ENCODE assay signal across 8 cellular contexts in genomic region chr3:47420511-47421484, GRCh38. TPM values are rescaled to one million over a fixed set of nuclear protein-coding genes. Genes with fewer than 3 reads are reported as not detected.
A peak's percentile ranks its signal among the peaks of the same experiment; 100 is the strongest.
DNase-seq lines count a peak whose midpoint lies in the region; ATAC-seq and TF ChIP-seq lines count a peak whose summit lies in the region.

No MANE protein-coding gene starts in this region.

- H3K9me3 ChIP-seq in KOPT-K1 (ENCODE audit: insufficient read depth, low read length, poor library complexity, severe bottlenecking) = no peaks in the 10 kb centered on the region
- no peaks in the 10 kb centered on the region for H3K9me3 ChIP-seq in SJCRH30 (replicated peaks)
- H3K9me3 ChIP-seq in osteoblast (ENCODE audit: low read depth, low read length) = no peaks in the 10 kb centered on the region

- H3K4me2 ChIP-seq in osteoblast (ENCODE audit: insufficient read depth, low read length) = peak overlapping the region; percentile 10

- H3K27me3 ChIP-seq in SJCRH30 (no peaks in the 10 kb centered on the region), osteoblast (ENCODE audit: insufficient read depth, low read length) (no peaks in the 10 kb centered on the region)

- intact Hi-C loops in activated naive CD4-positive, alpha-beta T cell treated with anti-CD3 and anti-CD28 coated beads for 36 hours (cut with micrococcal nuclease) = loop anchor here (1.0 to 10.0 kb wide), 6 partner anchors 40 to 574 kb away; partner anchors contain the start of gene ELP6

- peaks cover 89% of the 10 kb centered on the region for H3K36me3 ChIP-seq in KOPT-K1 (ENCODE audit: insufficient read depth, low read length)
- H3K36me3 ChIP-seq in SJCRH30 = peaks cover 21% of the 10 kb centered on the region
- H3K36me3 ChIP-seq in osteoblast (ENCODE audit: insufficient read depth, low read length) = peaks cover 14% of the 10 kb centered on the region

- H3K9me3 Mint-ChIP-seq in activated naive CD4-positive, alpha-beta T cell treated with anti-CD3 and anti-CD28 coated beads for 36 hours = no peaks in the 10 kb centered on the region

- H3K4me1 ChIP-seq in SJCRH30 = peaks cover 7% of the 10 kb centered on the region
- H3K4me1 ChIP-seq in osteoblast (ENCODE audit: insufficient read depth, low read length) = peaks cover 4% of the 10 kb centered on the region

- peak overlapping the region; percentile 98 for H3K27ac Mint-ChIP-seq in activated naive CD4-positive, alpha-beta T cell treated with anti-CD3 and anti-CD28 coated beads for 36 hours

- CTCF ChIA-PET in activated naive CD4-positive, alpha-beta T cell treated with anti-CD3 and anti-CD28 coated beads for 36 hours (lab: Charles Lee) = interaction anchor here (0.5 to 4.7 kb wide), 33 partner anchors 9 to 668 kb away, joined by 3 to 75 read pairs (median 4); partner anchors contain the start of genes ELP6 and SCAP

- TF ChIP-seq CTCF in osteoblast (IDR thresholded peaks at IDR 0.05; ENCODE audit: extremely low read depth, low read depth, low read length) = peak; percentile 94

- peak overlapping the region; percentile 52 for H3K4me3 Mint-ChIP-seq in activated naive CD4-positive, alpha-beta T cell treated with anti-CD3 and anti-CD28 coated beads for 36 hours

- no peaks in the 10 kb centered on the region for H3K79me2 ChIP-seq in osteoblast (ENCODE audit: insufficient read depth, low read length)

- H3K27me3 Mint-ChIP-seq in activated naive CD4-positive, alpha-beta T cell treated with anti-CD3 and anti-CD28 coated beads for 36 hours (ENCODE audit: low read depth) = no peaks in the 10 kb centered on the region

- H3K27ac ChIP-seq in KOPT-K1 (ENCODE audit: low read depth, low read length, poor library complexity, severe bottlenecking) (peak overlapping the region; percentile 73), SJCRH30 (peak overlapping the region; percentile 30; the same call in 1 of the 2 replicates), osteoblast (ENCODE audit: low read depth, low read length) (peak overlapping the region; percentile 53), temporal lobe (ENCODE audit: low read depth, low read length) (peak overlapping the region; percentile 23)

- peak overlapping the region; percentile 64 for H2AFZ ChIP-seq in osteoblast (ENCODE audit: low read length)

- peak; percentile 56 for ATAC-seq in GM21526 (IDR thresholded peaks at IDR 0.05; ENCODE audit: low FRiP score, unreplicated experiment)

- peaks cover 9% of the 10 kb centered on the region for H3K36me3 Mint-ChIP-seq in activated naive CD4-positive, alpha-beta T cell treated with anti-CD3 and anti-CD28 coated beads for 36 hours (ENCODE audit: low read depth)

- peaks cover 12% of the 10 kb centered on the region for H3K4me1 Mint-ChIP-seq in activated naive CD4-positive, alpha-beta T cell treated with anti-CD3 and anti-CD28 coated beads for 36 hours (ENCODE audit: low read depth)

- no peaks in the 10 kb centered on the region for H4K20me1 ChIP-seq in osteoblast (ENCODE audit: insufficient read depth, low read length)

- DNase-seq in DMS 273 (lab: John Stamatoyannopoulos, UW; ENCODE audit: unreplicated experiment) = peak; percentile 91
- peak; percentile 83 to 93 for DNase-seq in SJCRH30
- DNase-seq in activated naive CD4-positive, alpha-beta T cell treated with anti-CD3 and anti-CD28 coated beads for 36 hours = peak; percentile 98
- peak; percentile 83 for DNase-seq in globus pallidus (ENCODE audit: low spot score)
- DNase-seq in osteoblast (ENCODE audit: insufficient read length, low spot score, missing footprints) = peak; percentile 100

- no peak overlapping the region for H3K4me3 ChIP-seq in SJCRH30
- H3K4me3 ChIP-seq in osteoblast (ENCODE audit: insufficient read depth, low read length) = no peak overlapping the region

RNA-seq across cellular contexts. Expression of gene PTPN23, which starts 40.0 kb away (rescaled TPM):
- total RNA-seq in SJCRH30 (2014; rRNA removed; shearing (Covaris generic)) = 7.4 and 11.4 TPM in 2 replicates
- total RNA-seq in activated naive CD4-positive, alpha-beta T cell treated with anti-CD3 and anti-CD28 coated beads for 36 hours = 10 to 100 TPM; 18.7 to 21.6 TPM
- total RNA-seq in osteoblast (22.4 and 30.0 TPM in 2 replicates), temporal lobe (15.0 TPM)

RNA-seq across cellular contexts. Expression of gene SCAP, which starts 54.9 kb away (rescaled TPM):
- 47.5 and 48.4 TPM in 2 replicates for total RNA-seq in SJCRH30 (2014; rRNA removed; shearing (Covaris generic))
- 10 to 100 TPM; 31.6 to 34.7 TPM for total RNA-seq in activated naive CD4-positive, alpha-beta T cell treated with anti-CD3 and anti-CD28 coated beads for 36 hours
- 70.1 and 81.4 TPM in 2 replicates for total RNA-seq in osteoblast
- 45.7 TPM for total RNA-seq in temporal lobe

Comparison
In these comparisons a context has a peak if more than half of its experiments do, and no peak if none do; other contexts are left out.
1. H3K27ac ChIP-seq: peak in every context shown above with its lines; median percentile 73 in KOPT-K1; 53 in osteoblast; 30 in SJCRH30; 23 in temporal lobe.